ENCODE assay signal across 8 cellular contexts in genomic region chr14:102187044-102187443, GRCh38. TPM values are rescaled to one million over a fixed set of nuclear protein-coding genes. Genes with fewer than 3 reads are reported as not detected.
A peak's percentile ranks its signal among the peaks of the same experiment; 100 is the strongest.
DNase-seq lines count a peak whose midpoint lies in the region; ATAC-seq and TF ChIP-seq lines count a peak whose summit lies in the region.

No MANE protein-coding gene starts in this region.

- ATAC-seq in WTC11: no peak
- peak; percentile 42 for ATAC-seq in stimulated activated effector memory CD8-positive, alpha-beta T cell treated with anti-CD3 and anti-CD28 coated beads, Interleukin-12 subunit alpha, Interleukin-12 subunit beta, amount 100 ng/mL, for 72 hours
- no peak for ATAC-seq in natural killer cell

- H3K9me3 Mint-ChIP-seq in WTC11 (no peaks in the 10 kb centered on the region), natural killer cell (no peaks in the 10 kb centered on the region)
- no peaks in the 10 kb centered on the region for H3K9me3 Mint-ChIP-seq in stimulated activated effector memory CD8-positive, alpha-beta T cell treated with anti-CD3 and anti-CD28 coated beads, Interleukin-12 subunit alpha, Interleukin-12 subunit beta, amount 100 ng/mL, for 72 hours

- H3K4me3 ChIP-seq in foreskin fibroblast (ENCODE audit: low read depth in 1 of 2, low read length in 2 of 2): no peak overlapping the region

- H3K36me3 Mint-ChIP-seq in WTC11 (no peaks in the 10 kb centered on the region), natural killer cell (no peaks in the 10 kb centered on the region)
- peaks cover 4% of the 10 kb centered on the region for H3K36me3 Mint-ChIP-seq in stimulated activated effector memory CD8-positive, alpha-beta T cell treated with anti-CD3 and anti-CD28 coated beads, Interleukin-12 subunit alpha, Interleukin-12 subunit beta, amount 100 ng/mL, for 72 hours

- TF ChIP-seq CTCF in WTC11 (IDR thresholded peaks at IDR 0.05) (no peak), foreskin fibroblast (IDR thresholded peaks at IDR 0.05; ENCODE audit: low read depth, low read length) (no peak), natural killer cell (IDR thresholded peaks at IDR 0.05) (no peak)

- H3K4me1 Mint-ChIP-seq in WTC11 (peaks cover 42% of the 10 kb centered on the region), natural killer cell (peaks cover 45 to 54% of the 10 kb centered on the region in 2 donors)
- H3K4me1 Mint-ChIP-seq in stimulated activated effector memory CD8-positive, alpha-beta T cell treated with anti-CD3 and anti-CD28 coated beads, Interleukin-12 subunit alpha, Interleukin-12 subunit beta, amount 100 ng/mL, for 72 hours: peaks cover 62% of the 10 kb centered on the region

- H3K4me3 Mint-ChIP-seq in WTC11 (no peak overlapping the region), natural killer cell (no peak overlapping the region)
- no peak overlapping the region for H3K4me3 Mint-ChIP-seq in stimulated activated effector memory CD8-positive, alpha-beta T cell treated with anti-CD3 and anti-CD28 coated beads, Interleukin-12 subunit alpha, Interleukin-12 subunit beta, amount 100 ng/mL, for 72 hours

- POLR2A ChIA-PET in WTC11 (lab: Charles Lee): no interaction called here

- H3K27me3 Mint-ChIP-seq in WTC11 (ENCODE audit: low read depth) (no peaks in the 10 kb centered on the region), natural killer cell (ENCODE audit: low read depth in 2 of 2) (no peaks in the 10 kb centered on the region)

- DNase-seq in DMS 273 (lab: John Stamatoyannopoulos, UW; ENCODE audit: unreplicated experiment) (peak; percentile 55), DMS 273 treated with DMSO at 0.1 percent for 48 hours (lab: John Stamatoyannopoulos, UW) (no peak), WTC11 (ENCODE audit: low spot score) (no peak), foreskin fibroblast (peak; percentile 68 to 87), natural killer cell (no peak), NCI-H524 (lab: John Stamatoyannopoulos, UW) (no peak), NCI-H82 (lab: John Stamatoyannopoulos, UW) (no peak)
- DNase-seq in stimulated activated effector memory CD8-positive, alpha-beta T cell treated with anti-CD3 and anti-CD28 coated beads, Interleukin-12 subunit alpha, Interleukin-12 subunit beta, amount 100 ng/mL, for 72 hours (ENCODE audit: low spot score in 2 of 2): no peak

- H3K27ac Mint-ChIP-seq in WTC11: peak overlapping the region; percentile 28
- H3K27ac Mint-ChIP-seq in stimulated activated effector memory CD8-positive, alpha-beta T cell treated with anti-CD3 and anti-CD28 coated beads, Interleukin-12 subunit alpha, Interleukin-12 subunit beta, amount 100 ng/mL, for 72 hours: peak overlapping the region; percentile 77
- H3K27ac Mint-ChIP-seq in natural killer cell: peak overlapping the region in 1 of 2 donors; percentile 69

- intact Hi-C loops in natural killer cell (cut with micrococcal nuclease): no loop called here

- CTCF ChIA-PET in WTC11 (lab: Charles Lee): interaction anchor here (0.7 to 1.1 kb wide), 2 partner anchors 91 to 127 kb away, joined by 4 to 5 read pairs; no protein-coding TSS in a partner anchor

TF ChIP-seq in WTC11, 78 proteins besides CTCF, POLR2A, EP300 and RAD21:
- TF ChIP-seq NR3C1 (CRISPR knock-in tag; conservative IDR thresholded peaks at IDR 0.05; ENCODE audit: low read depth): no peak
- TF ChIP-seq MAX (CRISPR knock-in tag; IDR thresholded peaks at IDR 0.05): no peak
- TF ChIP-seq ATF2 (CRISPR knock-in tag; IDR thresholded peaks at IDR 0.05; ENCODE audit: borderline replicate concordance, low read depth): no peak
- TF ChIP-seq IRF1 (CRISPR knock-in tag; IDR thresholded peaks at IDR 0.05): no peak
- no peak for TF ChIP-seq JAZF1 (CRISPR knock-in tag; IDR thresholded peaks at IDR 0.05)
- TF ChIP-seq SOX15 (CRISPR knock-in tag; IDR thresholded peaks at IDR 0.05): no peak
- no peak for TF ChIP-seq ZNF121 (CRISPR knock-in tag; IDR thresholded peaks at IDR 0.05)
- TF ChIP-seq NR1H2 (CRISPR knock-in tag; IDR thresholded peaks at IDR 0.05): no peak
- TF ChIP-seq CBFB (CRISPR knock-in tag; IDR thresholded peaks at IDR 0.05; ENCODE audit: low read depth): no peak
- TF ChIP-seq SP1 (CRISPR knock-in tag; conservative IDR thresholded peaks at IDR 0.05): no peak
- TF ChIP-seq PRRX2 (CRISPR knock-in tag; IDR thresholded peaks at IDR 0.05): no peak
- TF ChIP-seq ZSCAN18 (CRISPR knock-in tag; IDR thresholded peaks at IDR 0.05): no peak

RNA-seq across cellular contexts. Expression of gene WDR20, which starts 47.3 kb away (rescaled TPM):
- total RNA-seq in WTC11 (2021): 25.6 to 27.5 TPM (median 25.9 TPM) in 3 replicates
- 10 to 100 TPM; 55.5 to 66.7 (median 62.2) TPM for total RNA-seq in natural killer cell

Comparison
In these comparisons a context has a peak if more than half of its experiments do, and no peak if none do; other contexts are left out.
1. DNase-seq: peak in DMS 273 (single experiment) and foreskin fibroblast (2 of 2); none in DMS 273 treated with DMSO at 0.1 percent for 48 hours (single experiment), WTC11 (single experiment), stimulated activated effector memory CD8-positive, alpha-beta T cell treated with anti-CD3 and anti-CD28 coated beads, Interleukin-12 subunit alpha, Interleukin-12 subunit beta, amount 100 ng/mL, for 72 hours (0 of 2), natural killer cell (single experiment), NCI-H524 (0 of 2) and NCI-H82 (single experiment).